ENCODE assay signal across 21 cellular contexts in the genomic region with DNA sequence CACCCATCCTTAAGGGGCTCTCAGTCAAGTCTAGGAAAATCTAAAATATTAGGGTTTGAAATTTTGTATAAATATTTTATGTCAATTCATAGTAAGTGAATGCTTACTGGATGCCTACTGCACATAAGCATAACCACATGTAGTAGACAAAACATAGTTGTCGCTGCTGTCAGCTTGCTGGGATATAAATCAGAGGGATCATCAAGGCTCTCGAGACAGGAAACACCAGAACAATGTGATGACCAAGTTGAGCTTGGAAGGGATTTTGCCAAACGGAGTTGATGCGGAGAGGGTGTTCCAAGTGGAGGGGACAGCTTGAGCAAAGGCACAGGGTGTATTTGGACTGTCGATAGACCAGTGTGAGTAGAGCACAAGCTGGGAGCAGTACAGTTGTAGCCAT.
DNase-seq lines count a peak whose midpoint lies in the region; ATAC-seq and TF ChIP-seq lines count a peak whose summit lies in the region.
"Had no signal": no experiment of that assay in that cellular context is flagged by ENCODE, and none has a peak within 500 bp of the region (broad histone marks: within the 10 kb centered on the region; RNA-seq: fewer than 3 reads in every experiment).

No MANE protein-coding gene starts in this region.

- H3K9me3 Mint-ChIP-seq in immature natural killer cell (no peaks in the 10 kb centered on the region), T-cell (no peaks in the 10 kb centered on the region)
- H3K9me3 Mint-ChIP-seq: stimulated activated naive CD8-positive, alpha-beta T cell treated with anti-CD3 and anti-CD28 coated beads, Interleukin-15, Interleukin-2, amounts not matched to agents 100 ng/mL and 50 ng/mL, for 24 hours had no signal

- H3K36me3 ChIP-seq in colonic mucosa (no peaks in the 10 kb centered on the region), psoas muscle (ENCODE audit: insufficient read depth in 1 of 2, low read depth in 1 of 2) (no peaks in the 10 kb centered on the region), WERI-Rb-1 (no peaks in the 10 kb centered on the region)
- H3K36me3 ChIP-seq: cardiac muscle cell, gastroesophageal sphincter, prostate gland, spleen, tibial nerve had no signal

- intact Hi-C loops in colonic mucosa (cut with DNase I), result no loop called here
- intact Hi-C loops in psoas muscle (cut with DNase I), result no loop called here

- H3K4me1 Mint-ChIP-seq in immature natural killer cell, result peaks cover 4 to 35% of the 10 kb centered on the region in 2 donors
- H3K4me1 Mint-ChIP-seq in T-cell, result peaks cover 26 to 46% (median 37%) of the 10 kb centered on the region in 3 donors

- ATAC-seq in psoas muscle (peak in 2 of 4 donors; percentile 22 to 45), T-cell (replicated peaks in 1 of 4) (no peak)
- ATAC-seq: activated CD4-positive, alpha-beta T cell treated with anti-CD3 and anti-CD28 coated beads for 36 hours; gastroesophageal sphincter had no signal

- POLR2A ChIA-PET in T-cell (lab: Charles Lee), result no interaction called here

- H3K36me3 Mint-ChIP-seq in immature natural killer cell (no peaks in the 10 kb centered on the region), T-cell (peaks cover 8% of the 10 kb centered on the region)

- H3K9me3 ChIP-seq in colonic mucosa (no peaks in the 10 kb centered on the region), psoas muscle (no peaks in the 10 kb centered on the region), WERI-Rb-1 (ENCODE audit: severe bottlenecking) (no peaks in the 10 kb centered on the region)
- H3K9me3 ChIP-seq: gastroesophageal sphincter, prostate gland, spleen, tibial nerve had no signal

- CTCF ChIA-PET in T-cell (lab: Charles Lee), result no interaction called here

- 63 to 75% (median 70%) methylated on average over 5 of the region's 5 CpGs for WGBS in psoas muscle, 3 donors

- H3K27me3 Mint-ChIP-seq in immature natural killer cell (ENCODE audit: low read depth in 3 of 3), result peaks cover 0 to 2% (median 0%) of the 10 kb centered on the region in 3 donors
- no peaks in the 10 kb centered on the region for H3K27me3 Mint-ChIP-seq in T-cell
- H3K27me3 Mint-ChIP-seq: stimulated activated naive CD8-positive, alpha-beta T cell treated with anti-CD3 and anti-CD28 coated beads, Interleukin-15, Interleukin-2, amounts not matched to agents 100 ng/mL and 50 ng/mL, for 24 hours had no signal

- H3K4me3 Mint-ChIP-seq in immature natural killer cell (no peak overlapping the region), T-cell (no peak overlapping the region)
- H3K4me3 Mint-ChIP-seq: activated CD4-positive, alpha-beta T cell treated with anti-CD3 and anti-CD28 coated beads for 36 hours; stimulated activated naive CD8-positive, alpha-beta T cell treated with anti-CD3 and anti-CD28 coated beads, Interleukin-15, Interleukin-2, amounts not matched to agents 100 ng/mL and 50 ng/mL, for 24 hours had no signal

- TF ChIP-seq CTCF in AG10803 (conservative IDR thresholded peaks at IDR 0.05; ENCODE audit: low read length) (no peak), colonic mucosa (IDR thresholded peaks at IDR 0.05) (no peak), psoas muscle (IDR thresholded peaks at IDR 0.05) (no peak), WERI-Rb-1 (IDR thresholded peaks at IDR 0.05; ENCODE audit: low read depth, low read length) (no peak)

- H3K27ac ChIP-seq in colonic mucosa, result peak overlapping the region; percentile 8
- peak overlapping the region; percentile 64 for H3K27ac ChIP-seq in psoas muscle
- no peak overlapping the region for H3K27ac ChIP-seq in WERI-Rb-1
- H3K27ac ChIP-seq: cardiac muscle cell, gastroesophageal sphincter, prostate gland, spleen had no signal

- H3K4me1 ChIP-seq in colonic mucosa, result no peaks in the 10 kb centered on the region
- peaks cover 46% of the 10 kb centered on the region for H3K4me1 ChIP-seq in psoas muscle
- H3K4me1 ChIP-seq: prostate gland had no signal

- H3K4me3 ChIP-seq in AG10803 (ENCODE audit: low read length), result no peak overlapping the region
- no peak overlapping the region for H3K4me3 ChIP-seq in colonic mucosa
- no peak overlapping the region for H3K4me3 ChIP-seq in psoas muscle
- no peak overlapping the region for H3K4me3 ChIP-seq in WERI-Rb-1 (ENCODE audit: low read depth, low read length)
- H3K4me3 ChIP-seq: cardiac muscle cell, gastroesophageal sphincter, prostate gland, spleen, tibial nerve had no signal

- H3K27ac Mint-ChIP-seq in immature natural killer cell, result no peak overlapping the region
- H3K27ac Mint-ChIP-seq in T-cell, result no peak overlapping the region
- H3K27ac Mint-ChIP-seq: activated CD4-positive, alpha-beta T cell treated with anti-CD3 and anti-CD28 coated beads for 36 hours had no signal

- H3K27me3 ChIP-seq in colonic mucosa (no peaks in the 10 kb centered on the region), psoas muscle (ENCODE audit: insufficient read depth in 3 of 3, low read length in 2 of 3) (no peaks in the 10 kb centered on the region), WERI-Rb-1 (ENCODE audit: insufficient read depth, low read depth, severe bottlenecking) (no peaks in the 10 kb centered on the region)
- H3K27me3 ChIP-seq: cardiac muscle cell, spleen, tibial nerve had no signal

- peak; percentile 84 for DNase-seq in AG10803 (ENCODE audit: low read depth)
- peak; percentile 33 for DNase-seq in RPMI7951 (ENCODE audit: low read depth)
- DNase-seq in colonic mucosa, result no peak
- DNase-seq in psoas muscle, result no peak
- no peak for DNase-seq in immature natural killer cell
- no peak for DNase-seq in WERI-Rb-1
- DNase-seq in midbrain (lab: John Stamatoyannopoulos, UW), result no peak
- no peak for DNase-seq in T-cell
- DNase-seq: activated CD4-positive, alpha-beta T cell treated with anti-CD3 and anti-CD28 coated beads for 36 hours; AML-193; DMS79; NCI-H2107; NCI-H510A; RPMI8226; spleen; stimulated activated CD4-positive, alpha-beta T cell treated with anti-CD3 and anti-CD28 coated beads, Interleukin-4, amount 100 ng/mL, for 24 hours had no signal

- no peak overlapping the region for H3K9ac ChIP-seq in colonic mucosa (ENCODE audit: low read depth in 2 of 2, low read length in 2 of 2)

Comparison
In these comparisons a context has a peak if more than half of its experiments do, and no peak if none do; other contexts are left out.
1. DNase-seq: peak in AG10803 (single experiment) and RPMI7951 (single experiment); none in colonic mucosa (single experiment), psoas muscle (0 of 2), immature natural killer cell (0 of 3), WERI-Rb-1 (single experiment), midbrain (single experiment) and T-cell (0 of 34).